ENCODE assay signal across 9 cellular contexts in the genomic region with DNA sequence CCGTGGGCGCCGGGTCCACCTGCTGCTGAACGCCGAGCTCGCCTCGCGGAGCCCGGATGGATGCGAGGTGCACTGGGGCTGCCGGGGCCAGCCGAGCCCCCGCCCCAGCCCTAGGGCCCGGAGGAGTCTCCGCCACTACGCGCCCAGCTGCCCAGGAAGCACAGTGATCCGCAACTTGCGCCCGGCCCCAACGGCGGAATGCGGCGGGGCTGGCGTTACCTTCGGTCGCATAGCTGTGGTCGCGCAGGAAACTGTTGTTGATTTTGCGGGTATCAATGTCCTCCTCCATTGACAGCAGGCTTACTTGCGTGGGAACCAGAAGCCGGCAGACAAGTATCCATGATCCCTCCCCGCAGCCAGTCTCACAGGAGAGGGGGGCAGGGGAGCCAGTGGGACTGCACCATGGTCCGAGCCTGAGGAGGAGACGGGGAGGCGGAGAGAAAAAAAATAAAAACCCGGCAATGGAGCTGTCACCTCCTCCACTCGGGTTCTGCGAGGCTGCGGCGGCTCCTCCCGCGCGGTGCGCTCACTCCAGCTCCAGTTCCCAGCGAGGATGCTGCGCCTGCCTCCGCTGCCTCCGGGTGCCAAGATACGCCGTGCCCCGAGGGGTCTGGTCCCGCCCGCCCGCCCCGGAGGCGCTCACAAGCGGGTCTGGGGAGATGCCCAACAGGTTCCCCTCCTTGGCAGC. TPM values are rescaled to one million over a fixed set of nuclear protein-coding genes. Genes with fewer than 3 reads are reported as not detected.
DNase-seq lines count a peak whose midpoint lies in the region; ATAC-seq and TF ChIP-seq lines count a peak whose summit lies in the region.
"Had no signal": no experiment of that assay in that cellular context is flagged by ENCODE, and none has a peak within 500 bp of the region (broad histone marks: within the 10 kb centered on the region; RNA-seq: fewer than 3 reads in every experiment).

No MANE protein-coding gene starts in this region.

- H3K36me3 ChIP-seq in BJ (ENCODE audit: control insufficient read depth, insufficient read depth, low read length) = no peaks in the 10 kb centered on the region
- H3K36me3 ChIP-seq in duodenal mucosa (ENCODE audit: control insufficient read depth in 1 of 2, insufficient read depth in 2 of 2, low read length in 2 of 2) = no peaks in the 10 kb centered on the region
- H3K36me3 ChIP-seq in lung (ENCODE audit: control insufficient read depth in 2 of 2, insufficient read depth in 2 of 2, low read length in 2 of 2) = no peaks in the 10 kb centered on the region

- H3K9ac ChIP-seq in duodenal mucosa (ENCODE audit: low read depth in 1 of 2, low read length in 2 of 2) = no peak overlapping the region

- in situ Hi-C loops in ACHN (cut with HindIII; ENCODE audit: low pct_ligation_motif_present, low pct_unique_long_range_greater_than_20kb, low sequenced_read_pairs) = no loop called here

- ATAC-seq in lung (ENCODE audit: insufficient read depth, low FRiP score) = peak; percentile 32
- ATAC-seq: HCT116 had no signal

- peak overlapping the region; percentile 85 for H3K4me3 Mint-ChIP-seq in stimulated activated naive CD8-positive, alpha-beta T cell treated with anti-CD3 and anti-CD28 coated beads, Interleukin-15, Interleukin-2, amounts not matched to agents 100 ng/mL and 50 ng/mL, for 24 hours

- H3K36me3 Mint-ChIP-seq in stimulated activated naive CD8-positive, alpha-beta T cell treated with anti-CD3 and anti-CD28 coated beads, Interleukin-15, Interleukin-2, amounts not matched to agents 100 ng/mL and 50 ng/mL, for 24 hours (ENCODE audit: low read depth) = no peaks in the 10 kb centered on the region

- peaks cover 47% of the 10 kb centered on the region for H3K27me3 Mint-ChIP-seq in stimulated activated naive CD8-positive, alpha-beta T cell treated with anti-CD3 and anti-CD28 coated beads, Interleukin-15, Interleukin-2, amounts not matched to agents 100 ng/mL and 50 ng/mL, for 24 hours

- H3K27me3 ChIP-seq in BJ (ENCODE audit: control insufficient read depth, insufficient read depth, low read length) = peaks cover 10% of the 10 kb centered on the region
- H3K27me3 ChIP-seq in duodenal mucosa (ENCODE audit: control insufficient read depth in 1 of 2, insufficient read depth in 2 of 2, low read length in 2 of 2) = peaks cover 20 to 31% of the 10 kb centered on the region in 2 donors
- peaks cover 3% of the 10 kb centered on the region for H3K27me3 ChIP-seq in lung (ENCODE audit: control insufficient read depth, insufficient read depth)

- POLR2A ChIA-PET in BJ (lab: Charles Lee) = no interaction called here

- DNase-seq in BJ (ENCODE audit: low read depth) = no peak
- DNase-seq in GOT3 (lab: John Stamatoyannopoulos, UW) = peak; percentile 39
- DNase-seq in UCSD-AML1 (lab: John Stamatoyannopoulos, UW; ENCODE audit: unreplicated experiment) = peak; percentile 20
- no peak for DNase-seq in lung (ENCODE audit: low spot score)
- DNase-seq in ACHN = no peak
- no peak for DNase-seq in HT-29 (ENCODE audit: low spot score)

- H3K9me3 ChIP-seq in duodenal mucosa (ENCODE audit: control insufficient read depth in 1 of 2, low read length in 2 of 2) = no peaks in the 10 kb centered on the region
- H3K9me3 ChIP-seq in lung (ENCODE audit: control insufficient read depth in 2 of 2, insufficient read depth in 1 of 2, low read length in 1 of 2) = peaks cover 0 to 3% of the 10 kb centered on the region in 2 donors

- H3K27ac ChIP-seq in duodenal mucosa (ENCODE audit: low read depth, low read length) = no peak overlapping the region
- no peak overlapping the region for H3K27ac ChIP-seq in lung (ENCODE audit: low read depth in 1 of 2, low read length in 1 of 2)

- H3K4me1 Mint-ChIP-seq in stimulated activated naive CD8-positive, alpha-beta T cell treated with anti-CD3 and anti-CD28 coated beads, Interleukin-15, Interleukin-2, amounts not matched to agents 100 ng/mL and 50 ng/mL, for 24 hours (ENCODE audit: low read depth) = peaks cover 12% of the 10 kb centered on the region

- CTCF ChIA-PET in BJ (lab: Yijun Ruan, JAX) = interaction anchor here (0.5 to 1.4 kb wide), 2 partner anchors 16 to 529 kb away, joined by 3 read pairs; no protein-coding TSS in a partner anchor

- H3K4me3 ChIP-seq in BJ (ENCODE audit: low read depth, low read length) (peak overlapping the region; percentile 45), duodenal mucosa (ENCODE audit: low read depth in 1 of 2, low read length in 2 of 2) (peak overlapping the region; percentile 57 to 61), lung (peak overlapping the region; percentile 7)

- H3K9me3 Mint-ChIP-seq in stimulated activated naive CD8-positive, alpha-beta T cell treated with anti-CD3 and anti-CD28 coated beads, Interleukin-15, Interleukin-2, amounts not matched to agents 100 ng/mL and 50 ng/mL, for 24 hours = no peaks in the 10 kb centered on the region

- no peak for TF ChIP-seq CTCF in BJ (IDR thresholded peaks at IDR 0.05; ENCODE audit: insufficient read depth, low read depth, low read length)
- no peak for TF ChIP-seq CTCF in lung (IDR thresholded peaks at IDR 0.05; ENCODE audit: control extremely low read depth, extremely low read depth)

- 1% methylated on average over 56 to 58 of the region's 58 CpGs for WGBS in lung, 2 donors

- H3K27ac Mint-ChIP-seq in stimulated activated naive CD8-positive, alpha-beta T cell treated with anti-CD3 and anti-CD28 coated beads, Interleukin-15, Interleukin-2, amounts not matched to agents 100 ng/mL and 50 ng/mL, for 24 hours = no peak overlapping the region

- H3K4me1 ChIP-seq in duodenal mucosa (ENCODE audit: control insufficient read depth in 1 of 2, insufficient read depth in 2 of 2, low read length in 2 of 2) (peaks cover 11 to 12% of the 10 kb centered on the region in 2 donors), lung (ENCODE audit: control insufficient read depth in 2 of 2, insufficient read depth in 2 of 2, low read length in 2 of 2) (peaks cover 0 to 10% of the 10 kb centered on the region in 2 donors)

RNA-seq across cellular contexts. Expression of a gene that starts 0.6 kb away (rescaled TPM):
- polyA plus RNA-seq in BJ (2011; rRNA removed) (0.58 and 0.69 TPM in 2 replicates), lung (under 1 TPM; 0.15 to 0.16 TPM)
- 0.67 and 1.4 TPM in 2 replicates for polyA minus RNA-seq in BJ (2011; rRNA and poly(A)+ RNA removed)
- 1 to 10 TPM in 1 of 2 donors, under 1 TPM in 1; 0.94 to 1.2 TPM for total RNA-seq in lung
- 0.03 and 0.08 TPM in 2 replicates for total RNA-seq in HT-29 (2014; rRNA removed; shearing (Covaris generic))

Comparison
In these comparisons a context has a peak if more than half of its experiments do, and no peak if none do; other contexts are left out.
1. DNase-seq: peak in GOT3 (single experiment) and UCSD-AML1 (single experiment); none in BJ (single experiment), lung (single experiment), ACHN (single experiment) and HT-29 (single experiment).
2. H3K4me3 ChIP-seq: peak in every context shown above with its lines; median percentile 59 in duodenal mucosa; 45 in BJ; 7 in lung.